ENCODE assay signal across 1 cellular context in genomic region chr6:106715922-106716321, GRCh38.
TF ChIP-seq lines count a peak whose summit lies in the region.

No MANE protein-coding gene starts in this region.

TF ChIP-seq in SK-N-SH treated with all-trans-retinoic acid at 6 μM for 48 hours, 23 proteins besides CTCF, POLR2A, EP300 and RAD21 (continued from another document):
- no peak for TF ChIP-seq CSRNP3 (CRISPR knock-in tag; IDR thresholded peaks at IDR 0.05)
- no peak for TF ChIP-seq OSR1 (CRISPR knock-in tag; IDR thresholded peaks at IDR 0.05)
- no peak for TF ChIP-seq ISL1 (CRISPR knock-in tag; IDR thresholded peaks at IDR 0.05)
- TF ChIP-seq ARNTL (CRISPR knock-in tag; IDR thresholded peaks at IDR 0.05; ENCODE audit: borderline replicate concordance, low read depth): no peak
TF ChIP-seq in SK-N-SH treated with all-trans-retinoic acid at 6 μM for 48 hours: peak in this region for 0.
